Comparison of ENCODE assay signal across 8 cellular contexts in the genomic region with DNA sequence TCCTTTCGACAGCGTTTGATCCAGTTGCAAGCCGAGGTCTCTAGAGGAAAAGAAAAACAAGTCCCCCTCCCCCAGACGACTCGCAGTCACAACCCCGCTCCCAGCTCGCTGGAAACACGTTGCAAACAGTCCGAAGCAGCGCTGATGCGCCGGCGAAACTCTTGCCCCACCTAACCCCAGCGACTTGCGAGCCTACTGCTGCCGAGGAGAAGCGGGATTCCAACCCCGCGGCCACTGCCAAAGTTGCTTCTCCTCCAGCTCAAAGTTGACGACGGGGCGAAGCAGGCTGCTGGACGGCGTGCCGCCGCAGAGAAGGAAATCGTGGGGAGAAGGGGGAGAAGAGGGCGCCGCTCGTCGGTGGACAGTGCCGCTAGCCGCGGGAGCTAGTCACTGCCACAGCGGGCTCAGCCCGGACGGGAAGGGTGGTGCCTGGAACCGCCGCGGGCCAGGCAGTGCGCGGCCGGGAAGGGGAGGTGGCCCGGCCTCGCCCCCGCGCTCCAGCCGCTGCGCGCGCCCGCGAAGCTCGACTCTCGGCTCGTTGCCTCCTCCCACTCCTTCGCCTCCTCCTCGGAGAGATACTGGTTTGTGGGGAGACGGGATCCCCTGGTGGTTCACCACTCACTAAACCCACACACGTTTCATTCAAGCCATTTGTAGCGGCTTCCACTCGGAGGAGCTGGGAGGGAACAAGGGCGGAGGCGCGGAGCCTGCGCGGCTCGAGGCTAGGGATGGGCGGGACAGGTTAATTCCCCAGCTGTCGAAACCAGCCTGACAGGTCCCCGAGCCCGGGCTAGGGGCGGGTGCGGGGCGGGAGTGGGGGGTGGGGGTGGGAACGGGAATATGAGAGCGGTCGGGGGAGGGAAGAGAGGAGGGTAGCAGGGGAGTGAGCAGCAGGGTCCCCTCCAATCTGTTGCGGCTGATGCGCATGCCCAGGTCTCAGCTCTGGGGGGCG. TPM values are rescaled to one million over a fixed set of nuclear protein-coding genes. Genes with fewer than 3 reads are reported as not detected.
A peak's percentile ranks its signal among the peaks of the same experiment; 100 is the strongest.
DNase-seq lines count a peak whose midpoint lies in the region; ATAC-seq and TF ChIP-seq lines count a peak whose summit lies in the region.

A gene with protein sequence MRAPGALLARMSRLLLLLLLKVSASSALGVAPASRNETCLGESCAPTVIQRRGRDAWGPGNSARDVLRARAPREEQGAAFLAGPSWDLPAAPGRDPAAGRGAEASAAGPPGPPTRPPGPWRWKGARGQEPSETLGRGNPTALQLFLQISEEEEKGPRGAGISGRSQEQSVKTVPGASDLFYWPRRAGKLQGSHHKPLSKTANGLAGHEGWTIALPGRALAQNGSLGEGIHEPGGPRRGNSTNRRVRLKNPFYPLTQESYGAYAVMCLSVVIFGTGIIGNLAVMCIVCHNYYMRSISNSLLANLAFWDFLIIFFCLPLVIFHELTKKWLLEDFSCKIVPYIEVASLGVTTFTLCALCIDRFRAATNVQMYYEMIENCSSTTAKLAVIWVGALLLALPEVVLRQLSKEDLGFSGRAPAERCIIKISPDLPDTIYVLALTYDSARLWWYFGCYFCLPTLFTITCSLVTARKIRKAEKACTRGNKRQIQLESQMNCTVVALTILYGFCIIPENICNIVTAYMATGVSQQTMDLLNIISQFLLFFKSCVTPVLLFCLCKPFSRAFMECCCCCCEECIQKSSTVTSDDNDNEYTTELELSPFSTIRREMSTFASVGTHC (minus strand): TSS at position 392 of the 952 bp plus-strand sequence. CDS start 816 bp downstream, outside the sequence.

- POLR2A ChIA-PET in activated naive CD8-positive, alpha-beta T cell treated with anti-CD3 and anti-CD28 coated beads, Interleukin-2, amount 10 ng/mL, durations not matched to agents 7 days and 5 days (lab: Charles Lee), result interaction anchor here (0.6 kb wide), 1 partner anchor 643 kb away, joined by 3 read pairs; no protein-coding TSS in a partner anchor

- ATAC-seq in GM19043 (IDR thresholded peaks at IDR 0.05; ENCODE audit: low read depth, unreplicated experiment) (peak; percentile 54), HG03280 (IDR thresholded peaks at IDR 0.05; ENCODE audit: unreplicated experiment) (peak; percentile 47), omental fat pad (ENCODE audit: low FRiP score) (peak; percentile 98)
- peak; percentile 67 for ATAC-seq in activated naive CD8-positive, alpha-beta T cell treated with anti-CD3 and anti-CD28 coated beads, Interleukin-2, amount 10 ng/mL, durations not matched to agents 7 days and 5 days (ENCODE audit: low read depth)

- no peaks in the 10 kb centered on the region for H3K9me3 Mint-ChIP-seq in activated naive CD8-positive, alpha-beta T cell treated with anti-CD3 and anti-CD28 coated beads, Interleukin-2, amount 10 ng/mL, durations not matched to agents 7 days and 5 days

- H3K36me3 Mint-ChIP-seq in activated naive CD8-positive, alpha-beta T cell treated with anti-CD3 and anti-CD28 coated beads, Interleukin-2, amount 10 ng/mL, durations not matched to agents 7 days and 5 days, result no peaks in the 10 kb centered on the region

- TF ChIP-seq CTCF in C4-2B (conservative IDR thresholded peaks at IDR 0.05) (peak; percentile 44), omental fat pad (IDR thresholded peaks at IDR 0.05) (no peak)

- intact Hi-C loops in head of caudate nucleus (cut with DNase I), result loop anchor here (10.0 kb wide), 1 partner anchor 121 kb away; no protein-coding TSS in a partner anchor

- H3K27ac Mint-ChIP-seq in activated naive CD8-positive, alpha-beta T cell treated with anti-CD3 and anti-CD28 coated beads, Interleukin-2, amount 10 ng/mL, durations not matched to agents 7 days and 5 days, result no peak within 1 kb of the TSS

- DNase-seq in NCI-H526 treated with DMSO at 0.1 percent for 48 hours (lab: John Stamatoyannopoulos, UW) (peak; percentile 80), head of caudate nucleus (peak; percentile 81 to 96 (median 91)), omental fat pad (ENCODE audit: low spot score) (no peak)
- DNase-seq in activated naive CD8-positive, alpha-beta T cell treated with anti-CD3 and anti-CD28 coated beads, Interleukin-2, amount 10 ng/mL, durations not matched to agents 7 days and 5 days, result peak; percentile 44
- no peak for DNase-seq in NK-92 treated with Interleukin-12 subunit alpha and Interleukin-12 subunit beta, amount 100 ng/mL, for 24 hours (lab: John Stamatoyannopoulos, UW)

- H3K4me1 Mint-ChIP-seq in activated naive CD8-positive, alpha-beta T cell treated with anti-CD3 and anti-CD28 coated beads, Interleukin-2, amount 10 ng/mL, durations not matched to agents 7 days and 5 days, result peaks cover 11% of the 10 kb centered on the region

- H3K27me3 Mint-ChIP-seq in activated naive CD8-positive, alpha-beta T cell treated with anti-CD3 and anti-CD28 coated beads, Interleukin-2, amount 10 ng/mL, durations not matched to agents 7 days and 5 days, result peaks cover 63% of the 10 kb centered on the region

- H3K4me3 Mint-ChIP-seq in activated naive CD8-positive, alpha-beta T cell treated with anti-CD3 and anti-CD28 coated beads, Interleukin-2, amount 10 ng/mL, durations not matched to agents 7 days and 5 days, result peak within 1 kb of the TSS; percentile 80

- H3K27ac ChIP-seq in C4-2B, result peak within 1 kb of the TSS; percentile 30

RNA-seq across cellular contexts. Expression of the gene that starts here (rescaled TPM):
- total RNA-seq in activated naive CD8-positive, alpha-beta T cell treated with anti-CD3 and anti-CD28 coated beads, Interleukin-2, amount 10 ng/mL, durations not matched to agents 7 days and 5 days, result not detected
- 1 to 10 TPM in 1 of 4 donors, under 1 TPM in 3; 0.31 to 3.2 (median 0.81) TPM for total RNA-seq in omental fat pad

Comparison
In these comparisons a context has a peak if more than half of its experiments do, and no peak if none do; other contexts are left out.
1. Peak in DNase-seq and ATAC-seq in activated naive CD8-positive, alpha-beta T cell treated with anti-CD3 and anti-CD28 coated beads, Interleukin-2, amount 10 ng/mL, durations not matched to agents 7 days and 5 days; RNA of the gene not detected or under 1 TPM.
2. ATAC-seq: peak in every context shown above with its lines; median percentile 98 in omental fat pad; 67 in activated naive CD8-positive, alpha-beta T cell treated with anti-CD3 and anti-CD28 coated beads, Interleukin-2, amount 10 ng/mL, durations not matched to agents 7 days and 5 days; 54 in GM19043; 47 in HG03280.
3. DNase-seq: peak in NCI-H526 treated with DMSO at 0.1 percent for 48 hours (single experiment) and head of caudate nucleus (42 of 42); none in omental fat pad (single experiment) and NK-92 treated with Interleukin-12 subunit alpha and Interleukin-12 subunit beta, amount 100 ng/mL, for 24 hours (single experiment).